Comparison of ENCODE assay signal across 8 cellular contexts in genomic region chr10:63133787-63134557, GRCh38. TPM values are rescaled to one million over a fixed set of nuclear protein-coding genes. Genes with fewer than 3 reads are reported as not detected.
DNase-seq lines count a peak whose midpoint lies in the region; ATAC-seq and TF ChIP-seq lines count a peak whose summit lies in the region.

No MANE protein-coding gene starts in this region.

- POLR2A ChIA-PET in activated CD4-positive, alpha-beta T cell treated with anti-CD3 and anti-CD28 coated beads, Interleukin-2, amount 10 ng/mL, durations not matched to agents 7 days and 5 days (lab: Charles Lee) = interaction anchor here (0.6 to 1.0 kb wide), 5 partner anchors 30 to 1306 kb away, joined by 3 to 6 read pairs (median 4); no protein-coding TSS in a partner anchor

- H3K4me1 Mint-ChIP-seq in activated CD4-positive, alpha-beta T cell treated with anti-CD3 and anti-CD28 coated beads, Interleukin-2, amount 10 ng/mL, durations not matched to agents 7 days and 5 days = peaks cover 46% of the 10 kb centered on the region

- H3K9ac ChIP-seq in SU-DHL-6 (ENCODE audit: low read length) = peak overlapping the region; percentile 87
- peak overlapping the region; percentile 88 for H3K9ac ChIP-seq in neuronal stem cell (ENCODE audit: low read depth, low read length, poor library complexity)

- peak overlapping the region; percentile 83 for H2BK5ac ChIP-seq in neuronal stem cell (ENCODE audit: low read length)

- peak overlapping the region; percentile 81 for H3K23ac ChIP-seq in neuronal stem cell (ENCODE audit: low read depth, low read length, poor library complexity)

- no peak overlapping the region for H2BK12ac ChIP-seq in neuronal stem cell (ENCODE audit: low read length)

- peak overlapping the region; percentile 33 for H3K18ac ChIP-seq in neuronal stem cell (ENCODE audit: low read length)

- peak overlapping the region; percentile 89 for H3K4me3 ChIP-seq in SU-DHL-6 (ENCODE audit: insufficient read depth, low read length, poor library complexity, severe bottlenecking)
- peak overlapping the region; percentile 79 to 94 (median 94) for H3K4me3 ChIP-seq in esophagus squamous epithelium
- H3K4me3 ChIP-seq in neuronal stem cell (ENCODE audit: low read length in 2 of 2) = peak overlapping the region; percentile 61 to 82

- H3K4me2 ChIP-seq in SU-DHL-6 (ENCODE audit: low read depth, low read length, poor library complexity, severe bottlenecking) = peak overlapping the region; percentile 97
- peak overlapping the region; percentile 81 for H3K4me2 ChIP-seq in neuronal stem cell (ENCODE audit: insufficient read depth, low read length, poor library complexity, severe bottlenecking)

- H3K14ac ChIP-seq in neuronal stem cell (ENCODE audit: low read length) = peak overlapping the region; percentile 77

- H2AFZ ChIP-seq in SU-DHL-6 (ENCODE audit: low read depth, low read length, severe bottlenecking) (peak overlapping the region; percentile 85), neuronal stem cell (ENCODE audit: low read length) (peak overlapping the region; percentile 83)

- H3K27ac ChIP-seq in SU-DHL-6 (ENCODE audit: low read depth, low read length) (peak overlapping the region; percentile 67), esophagus squamous epithelium (peak overlapping the region; percentile 94 to 97 (median 95)), neuronal stem cell (replicated peaks; ENCODE audit: low read length) (peak overlapping the region; percentile 40)

- TF ChIP-seq CTCF in SU-DHL-6 (IDR thresholded peaks at IDR 0.05; ENCODE audit: insufficient read depth, low read length, poor library complexity, severe bottlenecking) (no peak), esophagus squamous epithelium (IDR thresholded peaks at IDR 0.05) (no peak)

- no peaks in the 10 kb centered on the region for H3F3A ChIP-seq in SU-DHL-6 (ENCODE audit: insufficient read depth)

- peaks cover 15% of the 10 kb centered on the region for H3K36me3 Mint-ChIP-seq in activated CD4-positive, alpha-beta T cell treated with anti-CD3 and anti-CD28 coated beads, Interleukin-2, amount 10 ng/mL, durations not matched to agents 7 days and 5 days (ENCODE audit: low read depth)

- H3K27me3 ChIP-seq in SU-DHL-6 (ENCODE audit: low read length) = no peaks in the 10 kb centered on the region
- H3K27me3 ChIP-seq in esophagus squamous epithelium = no peaks in the 10 kb centered on the region
- H3K27me3 ChIP-seq in neuronal stem cell (ENCODE audit: control insufficient read depth in 3 of 3, insufficient read depth in 3 of 3, low read depth in 1 of 3, low read length in 3 of 3) = no peaks in the 10 kb centered on the region

- intact Hi-C loops in esophagus squamous epithelium (cut with DNase I) = no loop called here

- peaks cover 19% of the 10 kb centered on the region for H3K9me3 Mint-ChIP-seq in activated CD4-positive, alpha-beta T cell treated with anti-CD3 and anti-CD28 coated beads, Interleukin-2, amount 10 ng/mL, durations not matched to agents 7 days and 5 days

- H3K4me1 ChIP-seq in esophagus squamous epithelium = peaks cover 14 to 40% (median 30%) of the 10 kb centered on the region in 3 donors
- H3K4me1 ChIP-seq in neuronal stem cell (ENCODE audit: control insufficient read depth in 2 of 2, insufficient read depth in 1 of 2, low read depth in 1 of 2, low read length in 2 of 2) = peaks cover 0 to 7% of the 10 kb centered on the region in 2 donors

- H3K9me3 ChIP-seq in SU-DHL-6 (ENCODE audit: insufficient read depth, low read length) (peaks cover 4% of the 10 kb centered on the region; the same call in 1 of the 2 replicates), esophagus squamous epithelium (no peaks in the 10 kb centered on the region), neuronal stem cell (replicated peaks in 1 of 2; ENCODE audit: control insufficient read depth in 2 of 2, insufficient read depth in 1 of 2, low read depth in 1 of 2, low read length in 2 of 2) (peaks cover 0 to 5% of the 10 kb centered on the region in 2 donors)

- H3K27me3 Mint-ChIP-seq in activated CD4-positive, alpha-beta T cell treated with anti-CD3 and anti-CD28 coated beads, Interleukin-2, amount 10 ng/mL, durations not matched to agents 7 days and 5 days = peaks cover 4% of the 10 kb centered on the region

- H3K27ac Mint-ChIP-seq in activated CD4-positive, alpha-beta T cell treated with anti-CD3 and anti-CD28 coated beads, Interleukin-2, amount 10 ng/mL, durations not matched to agents 7 days and 5 days = peak overlapping the region; percentile 97

- ATAC-seq in GM18873 (IDR thresholded peaks at IDR 0.05; ENCODE audit: low FRiP score, unreplicated experiment) = no peak
- no peak for ATAC-seq in HG02759 (IDR thresholded peaks at IDR 0.05; ENCODE audit: unreplicated experiment)
- no peak for ATAC-seq in HG02798 (IDR thresholded peaks at IDR 0.05; ENCODE audit: poor library complexity, unreplicated experiment)

- H3K4me3 Mint-ChIP-seq in activated CD4-positive, alpha-beta T cell treated with anti-CD3 and anti-CD28 coated beads, Interleukin-2, amount 10 ng/mL, durations not matched to agents 7 days and 5 days = peak overlapping the region; percentile 83

- peak overlapping the region; percentile 56 for H4K8ac ChIP-seq in neuronal stem cell (ENCODE audit: low read depth, low read length)

- peaks cover under 1% of the 10 kb centered on the region for H3K79me1 ChIP-seq in neuronal stem cell (ENCODE audit: low read depth, low read length)

- H4K91ac ChIP-seq in neuronal stem cell (ENCODE audit: low read depth, low read length, poor library complexity) = no peak overlapping the region

- H2BK120ac ChIP-seq in neuronal stem cell (ENCODE audit: low read depth, low read length) = peak overlapping the region; percentile 52

- no peak overlapping the region for H2AK5ac ChIP-seq in neuronal stem cell (ENCODE audit: low read depth, low read length)

- H4K20me1 ChIP-seq in SU-DHL-6 (ENCODE audit: low read depth, low read length) = peaks cover 7% of the 10 kb centered on the region; the same call in 1 of the 2 replicates

- no peak overlapping the region for H2BK15ac ChIP-seq in neuronal stem cell (ENCODE audit: low read length)

- no peaks in the 10 kb centered on the region for H3K9me2 ChIP-seq in SU-DHL-6 (replicated peaks; ENCODE audit: insufficient read depth, low read length)

- WGBS in esophagus squamous epithelium, 2 donors = 7% methylated on average over 8 of the region's 11 CpGs
- no CpG with 5 or more reads among the region's 11 CpGs for WGBS in neuronal stem cell (ENCODE audit: extremely low coverage in 2 of 2, insufficient read length in 2 of 2, insufficient replicate concordance in 1 of 2), 2 donors

- DNase-seq in activated CD4-positive, alpha-beta T cell treated with anti-CD3 and anti-CD28 coated beads, Interleukin-2, amount 10 ng/mL, durations not matched to agents 7 days and 5 days = no peak
- no peak for DNase-seq in activated CD4-positive, alpha-beta T cell treated with anti-CD3 and anti-CD28 coated beads for 1 hour
- DNase-seq in esophagus squamous epithelium (lab: John Stamatoyannopoulos, UW) (no peak), neuronal stem cell (ENCODE audit: low spot score) (no peak)

- no peak for TF ChIP-seq POLR2A in esophagus squamous epithelium (IDR thresholded peaks at IDR 0.05)

- CTCF ChIA-PET in activated CD4-positive, alpha-beta T cell treated with anti-CD3 and anti-CD28 coated beads, Interleukin-2, amount 10 ng/mL, durations not matched to agents 7 days and 5 days (lab: Charles Lee) = interaction anchor here (0.7 to 1.4 kb wide), 2 partner anchors 22 to 25 kb away, joined by 3 to 6 read pairs; no protein-coding TSS in a partner anchor

- H3K36me3 ChIP-seq in SU-DHL-6 (ENCODE audit: low read length) = no peaks in the 10 kb centered on the region
- peaks cover 0 to 10% (median 0%) of the 10 kb centered on the region in 3 donors for H3K36me3 ChIP-seq in esophagus squamous epithelium
- no peaks in the 10 kb centered on the region for H3K36me3 ChIP-seq in neuronal stem cell (replicated peaks in 1 of 2; ENCODE audit: control insufficient read depth in 2 of 2, insufficient read depth in 2 of 2, low read length in 2 of 2)

- no peak overlapping the region for H3K4ac ChIP-seq in neuronal stem cell (ENCODE audit: low read length)

- H3K79me2 ChIP-seq in SU-DHL-6 (ENCODE audit: insufficient read depth, low read length) = peaks cover 56% of the 10 kb centered on the region

RNA-seq across cellular contexts. Expression of gene NRBF2, which starts 0.8 kb away (rescaled TPM):
- 10 to 100 TPM; 21.3 to 26.9 TPM for total RNA-seq in activated CD4-positive, alpha-beta T cell treated with anti-CD3 and anti-CD28 coated beads, Interleukin-2, amount 10 ng/mL, durations not matched to agents 7 days and 5 days
- total RNA-seq in esophagus squamous epithelium = 10 to 100 TPM; 12.2 to 16.6 (median 14.7) TPM
- 23.5 TPM for polyA plus RNA-seq in neuronal stem cell (2013, experiment 1 of 2)
- polyA plus RNA-seq in neuronal stem cell (2013, experiment 2 of 2) = 23.4 TPM

Comparison
In these comparisons a context has a peak if more than half of its experiments do, and no peak if none do; other contexts are left out.
1. H3K27ac ChIP-seq: peak in every context shown above with its lines; median percentile 95 in esophagus squamous epithelium; 67 in SU-DHL-6; 40 in neuronal stem cell.